Comparison of ENCODE assay signal across 15 cellular contexts in the genomic region with DNA sequence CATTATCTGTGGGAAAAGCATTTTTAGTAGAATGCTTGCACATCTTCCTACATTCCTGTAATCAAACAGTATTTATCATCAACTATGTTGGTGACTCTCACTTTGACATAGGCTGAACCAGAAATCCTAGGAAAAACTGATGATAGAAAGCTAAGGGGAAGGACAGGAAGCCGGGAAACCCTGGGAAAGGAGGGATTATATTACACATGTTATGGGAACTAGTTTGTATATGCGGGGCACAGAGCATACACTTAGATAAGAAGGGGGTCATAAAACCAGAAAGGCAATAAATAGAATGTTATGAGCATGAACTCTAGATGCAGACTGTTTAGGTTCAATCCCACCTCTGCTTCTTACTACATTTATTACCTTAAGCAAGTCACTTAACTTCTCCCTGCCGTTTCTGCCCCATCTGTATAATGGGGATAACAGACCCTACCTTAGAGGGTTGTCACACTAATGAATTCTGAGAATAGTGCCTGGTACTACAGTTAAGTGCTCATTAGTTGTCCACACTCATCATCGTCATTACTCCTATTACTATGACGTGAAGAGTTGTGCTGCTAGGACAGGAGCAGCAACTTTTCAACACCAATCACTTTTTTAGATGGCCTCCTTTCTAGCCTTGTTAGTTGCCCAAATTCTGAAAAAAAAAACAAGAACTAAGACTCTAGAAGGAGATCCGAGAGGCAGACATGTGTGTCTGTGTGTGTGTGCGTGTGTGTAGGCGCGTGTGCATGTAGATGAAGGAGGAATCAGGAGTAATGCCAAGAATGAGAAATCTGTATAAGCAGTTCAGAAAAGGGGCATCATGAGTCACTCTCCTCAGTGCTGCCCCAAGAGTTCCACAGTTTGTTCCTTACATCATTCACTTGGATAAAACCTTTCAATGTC. TPM values are rescaled to one million over a fixed set of nuclear protein-coding genes. Genes with fewer than 3 reads are reported as not detected.
A peak's percentile ranks its signal among the peaks of the same experiment; 100 is the strongest.
DNase-seq lines count a peak whose midpoint lies in the region; ATAC-seq, FAIRE-seq and TF ChIP-seq lines count a peak whose summit lies in the region.
"Had no signal": no experiment of that assay in that cellular context is flagged by ENCODE, and none has a peak within 500 bp of the region (broad histone marks: within the 10 kb centered on the region; RNA-seq: fewer than 3 reads in every experiment).

No MANE protein-coding gene starts in this region.

- H3K4me2 ChIP-seq in keratinocyte (ENCODE audit: control insufficient read depth, extremely low read depth, insufficient read depth, low read depth, low read length), result no peak overlapping the region

- H3K4me1 ChIP-seq in A673 (ENCODE audit: insufficient read depth, low read length, poor library complexity, severe bottlenecking) (peaks cover 4% of the 10 kb centered on the region), keratinocyte (ENCODE audit: control insufficient read depth, extremely low read depth, insufficient read depth, low read length) (peaks cover 7% of the 10 kb centered on the region)

- intact Hi-C loops in A673 (cut with micrococcal nuclease; ENCODE audit: unreplicated experiment), result no loop called here

- dilution Hi-C loops in keratinocyte (cut with MboI; ENCODE audit: extremely low pct_ligation_motif_present, low sequenced_read_pairs), result no loop called here

- no peak overlapping the region for H3K9ac ChIP-seq in keratinocyte (ENCODE audit: control insufficient read depth, extremely low read depth, insufficient read depth, low read length)
- H3K9ac ChIP-seq: parathyroid adenoma had no signal

- ATAC-seq in GM19463 (IDR thresholded peaks at IDR 0.05; ENCODE audit: unreplicated experiment), result no peak

- H3K27ac ChIP-seq in A673 (ENCODE audit: low read depth, low read length, poor library complexity, severe bottlenecking) (no peak overlapping the region), keratinocyte (ENCODE audit: control insufficient read depth, insufficient read depth, low read length) (no peak overlapping the region)
- H3K27ac ChIP-seq: left ventricle myocardium inferior, parathyroid adenoma, uterus had no signal

- H3K9me3 ChIP-seq in A673 (ENCODE audit: low read depth, low read length, poor library complexity, severe bottlenecking) (peaks cover 21% of the 10 kb centered on the region), keratinocyte (ENCODE audit: control insufficient read depth, low read depth, low read length) (peaks cover 3% of the 10 kb centered on the region)
- H3K9me3 ChIP-seq: left ventricle myocardium inferior, uterus had no signal

- no peaks in the 10 kb centered on the region for H4K20me1 ChIP-seq in keratinocyte (ENCODE audit: control insufficient read depth, extremely low read depth, insufficient read depth, low read length)

- H3K36me3 ChIP-seq in A673 (ENCODE audit: insufficient read depth, low read length, poor library complexity, severe bottlenecking) (no peaks in the 10 kb centered on the region), keratinocyte (ENCODE audit: control insufficient read depth in 2 of 2, extremely low read depth in 1 of 2, insufficient read depth in 2 of 2, low read length in 2 of 2) (no peaks in the 10 kb centered on the region)
- H3K36me3 ChIP-seq: left ventricle myocardium inferior, uterus had no signal

- BruUV-seq in A673 (replicated peaks; lab: Mats Ljungman, UMichigan), result no TSS peak

- FAIRE-seq in keratinocyte (lab: Jason Lieb, UNC), result no peak
- no peak for FAIRE-seq in HTR-8/SVneo (lab: Jason Lieb, UNC)
- FAIRE-seq: endothelial cell of umbilical vein, GM12892 had no signal

- H3K27me3 ChIP-seq in A673 (replicated peaks; ENCODE audit: insufficient read depth, low read depth, low read length, poor library complexity), result no peaks in the 10 kb centered on the region
- no peaks in the 10 kb centered on the region for H3K27me3 ChIP-seq in keratinocyte (ENCODE audit: control insufficient read depth, extremely low read depth, insufficient read depth, low read length)
- H3K27me3 ChIP-seq: uterus had no signal

- H2AFZ ChIP-seq in keratinocyte (ENCODE audit: control insufficient read depth, low read length), result no peak overlapping the region
- H2AFZ ChIP-seq: parathyroid adenoma had no signal

- H3K4me3 ChIP-seq in A673 (ENCODE audit: low read depth, low read length, poor library complexity, severe bottlenecking) (no peak overlapping the region), keratinocyte (ENCODE audit: control insufficient read depth in 2 of 3, extremely low read depth in 1 of 3, insufficient read depth in 2 of 3, low read depth in 1 of 3, low read length in 3 of 3) (no peak overlapping the region)
- H3K4me3 ChIP-seq: left ventricle myocardium inferior, uterus had no signal

- TF ChIP-seq CTCF in A673 (conservative IDR thresholded peaks at IDR 0.05; ENCODE audit: low read depth, low read length) (no peak), keratinocyte (optimal IDR thresholded peaks at IDR 0.05 in 1 of 3, IDR thresholded peaks at IDR 0.05 in 1 of 3, conservative IDR thresholded peaks at IDR 0.05 in 1 of 3; ENCODE audit: extremely low read depth in 1 of 3, insufficient read depth in 2 of 3, low read length in 3 of 3) (no peak)

- POLR2A ChIA-PET in A673 (lab: Charles Lee; ENCODE audit: low non-redundant PET), result no interaction called here

- CTCF ChIA-PET in A673 (lab: Charles Lee), result no interaction called here

- H3K9me1 ChIP-seq in keratinocyte (ENCODE audit: control insufficient read depth, extremely low read depth, insufficient read depth, low read length), result peaks cover 2% of the 10 kb centered on the region

- DNase-seq in A673 (ENCODE audit: low spot score) (peak; percentile 55), GM04503 (ENCODE audit: low read depth) (peak; percentile 54), astrocyte of the hippocampus (ENCODE audit: low read depth, low spot score) (peak; percentile 86), keratinocyte (ENCODE audit: low read depth, low spot score) (peak; percentile 21), HTR-8/SVneo (ENCODE audit: insufficient read length, low spot score) (no peak), pons (ENCODE audit: low spot score) (no peak), NOMO-1 treated with DMSO at 0.1 percent for 48 hours (lab: John Stamatoyannopoulos, UW; ENCODE audit: unreplicated experiment) (no peak)
- DNase-seq: activated gamma-delta T cell, left ventricle myocardium inferior, NCI-H2081, uterus had no signal

- H3K79me2 ChIP-seq in keratinocyte (ENCODE audit: control insufficient read depth, insufficient read depth, low read length), result peaks cover 63% of the 10 kb centered on the region

RNA-seq across cellular contexts. Expression of a gene that starts 52.2 kb away (rescaled TPM):
- total RNA-seq in A673 (2021), result 52.9 and 53.1 TPM in 2 replicates
- 6.8 to 12.2 TPM (median 8.5 TPM) in 3 replicates for polyA plus RNA-seq in keratinocyte
- 33.2 TPM for polyA plus RNA-seq in keratinocyte (2011; ENCODE audit: low read depth)
- polyA plus RNA-seq in keratinocyte (2011; cell fraction: cytosol; rRNA removed), result 5.3 and 7.4 TPM in 2 replicates
- 30.3 and 30.6 TPM in 2 replicates for polyA plus RNA-seq in keratinocyte (2011; cell fraction: nucleus; rRNA removed)
- polyA plus RNA-seq in keratinocyte (2012; ENCODE audit: low replicate concordance), result 10.4 and 12.0 TPM in 2 replicates
- 27.1 to 61.2 TPM (median 29.2 TPM) in 3 replicates for polyA minus RNA-seq in keratinocyte
- 9.8 TPM for polyA minus RNA-seq in keratinocyte (2011; cell fraction: cytosol; rRNA and poly(A)+ RNA removed)
- polyA minus RNA-seq in keratinocyte (2011; cell fraction: nucleus; rRNA and poly(A)+ RNA removed), result 44.0 and 94.2 TPM in 2 replicates

Comparison
In these comparisons a context has a peak if more than half of its experiments do, and no peak if none do; other contexts are left out.
1. DNase-seq: peak in A673 (single experiment), GM04503 (single experiment), astrocyte of the hippocampus (single experiment) and keratinocyte (single experiment); none in HTR-8/SVneo (single experiment), pons (single experiment) and NOMO-1 treated with DMSO at 0.1 percent for 48 hours (single experiment).